Comparison of ENCODE assay signal across 10 cellular contexts in the genomic region with DNA sequence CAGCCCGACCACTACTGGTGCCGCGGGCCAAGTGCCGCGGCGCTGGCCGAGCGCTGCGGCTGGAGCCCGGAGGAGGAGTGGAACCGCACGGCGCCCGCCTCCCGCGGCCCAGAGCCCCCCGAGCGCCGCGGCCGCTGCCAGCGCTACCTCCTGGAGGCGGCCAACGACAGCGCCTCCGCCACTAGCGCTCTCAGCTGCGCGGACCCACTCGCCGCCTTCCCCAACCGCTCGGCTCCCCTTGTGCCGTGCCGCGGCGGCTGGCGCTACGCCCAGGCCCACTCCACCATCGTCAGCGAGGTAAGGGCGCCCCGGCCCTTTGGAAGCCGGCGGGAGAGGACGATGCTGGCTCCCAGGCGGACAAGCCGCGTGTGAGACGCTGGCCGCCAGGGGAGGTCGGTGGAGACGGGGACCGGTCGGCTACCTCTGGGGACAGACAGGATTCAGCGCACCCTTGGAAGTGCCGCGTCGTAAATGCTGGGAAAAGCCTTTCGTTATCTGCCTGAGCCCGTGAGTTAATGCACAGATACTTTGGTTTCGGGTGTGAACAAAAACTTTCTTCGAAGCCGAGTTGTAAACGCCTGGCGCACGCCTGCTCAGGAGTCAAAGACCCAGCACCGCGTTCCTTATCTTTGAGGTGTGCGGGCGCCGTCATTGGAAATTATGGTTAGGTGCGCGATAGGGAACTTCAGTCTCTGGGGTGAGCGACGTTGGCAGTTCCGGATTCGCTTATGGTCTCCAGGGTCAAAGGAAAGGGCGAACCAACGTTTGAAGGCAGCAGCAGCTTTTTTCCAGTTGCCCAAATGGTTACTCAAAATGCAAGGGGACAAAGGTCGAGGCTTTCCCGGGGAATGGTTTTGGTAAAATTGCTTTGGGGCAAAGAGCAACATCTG. TPM values are rescaled to one million over a fixed set of nuclear protein-coding genes. Genes with fewer than 3 reads are reported as not detected.
DNase-seq lines count a peak whose midpoint lies in the region; ATAC-seq and TF ChIP-seq lines count a peak whose summit lies in the region.
"Had no signal": no experiment of that assay in that cellular context is flagged by ENCODE, and none has a peak within 500 bp of the region (broad histone marks: within the 10 kb centered on the region; RNA-seq: fewer than 3 reads in every experiment).

No MANE protein-coding gene starts in this region.

- no peaks in the 10 kb centered on the region for H3K9me3 Mint-ChIP-seq in endothelial cell (ENCODE audit: unreplicated experiment)
- H3K9me3 Mint-ChIP-seq: memory B cell had no signal

- peak; percentile 93 for DNase-seq in 8988T
- peak; percentile 72 for DNase-seq in HuH-7.5 (ENCODE audit: low spot score)
- peak; percentile 35 for DNase-seq in endothelial cell (ENCODE audit: low spot score)
- no peak for DNase-seq in NCI-H446 (lab: John Stamatoyannopoulos, UW)
- no peak for DNase-seq in A172 (ENCODE audit: low spot score)
- DNase-seq in NCI-H345 treated with DMSO at 0.1 percent for 48 hours (lab: John Stamatoyannopoulos, UW; ENCODE audit: unreplicated experiment), result no peak

- no peaks in the 10 kb centered on the region for H3K36me3 ChIP-seq in mucosa of rectum (ENCODE audit: control insufficient read depth in 2 of 2, insufficient read depth in 2 of 2, low read length in 2 of 2)

- H3K4me3 ChIP-seq in mucosa of rectum (ENCODE audit: low read length in 2 of 2), result peak overlapping the region; percentile 56 to 74

- no peak overlapping the region for H3K27ac ChIP-seq in mucosa of rectum (ENCODE audit: low read depth in 2 of 2, low read length in 2 of 2)

- peak overlapping the region; percentile 86 for H3K4me3 Mint-ChIP-seq in endothelial cell (ENCODE audit: unreplicated experiment)
- H3K4me3 Mint-ChIP-seq: memory B cell had no signal

- no peak overlapping the region for H3K27ac Mint-ChIP-seq in endothelial cell (ENCODE audit: unreplicated experiment)
- H3K27ac Mint-ChIP-seq: memory B cell had no signal

- peak overlapping the region; percentile 0 to 63 for H3K9ac ChIP-seq in mucosa of rectum (ENCODE audit: low read depth in 1 of 2, low read length in 2 of 2)

- H3K27me3 Mint-ChIP-seq in endothelial cell (ENCODE audit: unreplicated experiment), result peaks cover 20% of the 10 kb centered on the region

- H3K9me3 ChIP-seq in mucosa of rectum (ENCODE audit: control insufficient read depth in 2 of 2, low read length in 2 of 2), result no peaks in the 10 kb centered on the region

- peaks cover 4% of the 10 kb centered on the region for H3K4me1 Mint-ChIP-seq in endothelial cell (ENCODE audit: unreplicated experiment)
- H3K4me1 Mint-ChIP-seq: memory B cell had no signal

- ATAC-seq in HG02763 (IDR thresholded peaks at IDR 0.05; ENCODE audit: unreplicated experiment), result no peak

- peaks cover 6% of the 10 kb centered on the region for H3K36me3 Mint-ChIP-seq in endothelial cell (ENCODE audit: low read depth, unreplicated experiment)
- H3K36me3 Mint-ChIP-seq: memory B cell had no signal

- TF ChIP-seq CTCF in endothelial cell (IDR thresholded peaks at IDR 0.05; ENCODE audit: unreplicated experiment), result no peak

- peaks cover 0 to 2% of the 10 kb centered on the region in 2 donors for H3K4me1 ChIP-seq in mucosa of rectum (ENCODE audit: control insufficient read depth in 2 of 2, insufficient read depth in 2 of 2, low read length in 2 of 2)

- H3K27me3 ChIP-seq in mucosa of rectum (ENCODE audit: control insufficient read depth in 2 of 2, insufficient read depth in 2 of 2, low read length in 2 of 2), result peaks cover 3 to 4% of the 10 kb centered on the region in 2 donors

RNA-seq across cellular contexts. Expression of gene SLC22A3, which starts 0.6 kb away (rescaled TPM):
- total RNA-seq in endothelial cell (ENCODE audit: unreplicated experiment), result 0.18 TPM
- total RNA-seq in A172 (2014; rRNA removed; shearing (Covaris generic)), result 0.10 TPM in 1 of 2 replicates, not detected in the other
- total RNA-seq: SK-MEL-5 had no signal

Comparison
In these comparisons a context has a peak if more than half of its experiments do, and no peak if none do; other contexts are left out.
1. DNase-seq: peak in 8988T (single experiment), HuH-7.5 (single experiment) and endothelial cell (single experiment); none in NCI-H446 (0 of 2), A172 (single experiment) and NCI-H345 treated with DMSO at 0.1 percent for 48 hours (single experiment).